1 cellular context compared by ENCODE assay signal in genomic region chr2:234633581-234634230, GRCh38.
TF ChIP-seq lines count a peak whose summit lies in the region.

No MANE protein-coding gene starts in this region.

TF ChIP-seq in IMR-90, 13 proteins besides CTCF, POLR2A, EP300 and RAD21 (continued from another document):
- no peak for TF ChIP-seq USF2 (IDR thresholded peaks at IDR 0.05; ENCODE audit: low read depth, low read length)
- no peak for TF ChIP-seq RFX5 (IDR thresholded peaks at IDR 0.05; ENCODE audit: low read depth, low read length)
- TF ChIP-seq BHLHE40 (IDR thresholded peaks at IDR 0.05; ENCODE audit: low read depth, low read length), result no peak
TF ChIP-seq in IMR-90: peak in this region for 0.
